Comparison of ENCODE assay signal across 6 cellular contexts in genomic region chr1:239700667-239701066, GRCh38.
"Had no signal": no experiment of that assay in that cellular context is flagged by ENCODE, and none has a peak within 500 bp of the region (broad histone marks: within the 10 kb centered on the region; RNA-seq: fewer than 3 reads in every experiment).

No MANE protein-coding gene starts in this region.

- H3K4me3 ChIP-seq: GM23338 had no signal

- DNase-seq: H9, HCEC 1CT, IMR-90 had no signal

- H3K4me3 Mint-ChIP-seq: GM23338, H9 had no signal

- H3K4me1 Mint-ChIP-seq: H9 had no signal

- H3K27ac Mint-ChIP-seq: GM23338, H9 had no signal

- ATAC-seq: GM23338 had no signal

- FAIRE-seq: H1, H54 had no signal
